ENCODE assay signal across 29 cellular contexts in the genomic region with DNA sequence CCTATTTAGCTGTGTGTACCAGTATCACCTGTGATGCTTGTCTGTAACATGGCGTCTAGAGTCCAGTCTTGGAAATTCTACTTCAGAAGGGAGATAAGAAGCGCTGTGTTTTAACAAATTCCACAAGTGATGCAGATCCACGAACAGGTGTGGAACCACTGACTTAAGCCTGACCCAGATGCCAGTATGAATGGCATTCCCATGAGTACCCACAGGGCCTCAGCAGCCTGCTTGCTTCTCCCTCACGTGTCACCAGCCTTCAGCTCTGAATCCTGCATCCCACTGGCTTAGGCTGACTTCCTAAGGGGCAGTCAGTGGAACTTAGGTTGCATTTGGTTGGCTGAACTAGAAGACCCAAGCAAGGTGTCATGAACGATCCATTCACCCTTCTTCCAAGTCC.
"Had no signal": no experiment of that assay in that cellular context is flagged by ENCODE, and none has a peak within 500 bp of the region (broad histone marks: within the 10 kb centered on the region; RNA-seq: fewer than 3 reads in every experiment).

No MANE protein-coding gene starts in this region.

- H3K36me3 ChIP-seq: neural progenitor cell, ovary, right lobe of liver, sigmoid colon, spleen, suprapubic skin, tibial artery, transverse colon, vagina had no signal

- H3K9me3 ChIP-seq: ovary, psoas muscle, right lobe of liver, suprapubic skin, testis, tibial artery, transverse colon, vagina had no signal

- H3K9ac ChIP-seq: neural progenitor cell, parathyroid adenoma had no signal

- DNase-seq: naive thymus-derived CD4-positive, alpha-beta T cell; natural killer cell; occipital lobe; ovary; posterior cingulate gyrus; psoas muscle; right cardiac atrium; right lobe of liver; sigmoid colon; spleen; stimulated activated CD4-positive, alpha-beta T cell treated with anti-CD3 and anti-CD28 coated beads, Interleukin-12 subunit alpha, Interleukin-12 subunit beta, amount 100 ng/mL, for 4 hours; stimulated activated CD4-positive, alpha-beta T cell treated with anti-CD3 and anti-CD28 coated beads, Interleukin-1b, Interleukin-23, amount 100 ng/mL, for 48 hours; stimulated activated CD4-positive, alpha-beta T cell treated with anti-CD3 and anti-CD28 coated beads, Interleukin-4, amount 100 ng/mL, for 1 hour; stimulated activated CD4-positive, alpha-beta T cell treated with anti-CD3 and anti-CD28 coated beads, Interleukin-4, amount 100 ng/mL, for 4 hours; stimulated activated CD8-positive, alpha-beta memory T cell treated with anti-CD3 and anti-CD28 coated beads, Interleukin-4, amount 100 ng/mL, for 48 hours; stimulated activated naive CD4-positive, alpha-beta T cell; stimulated activated naive CD8-positive, alpha-beta T cell treated with anti-CD3 and anti-CD28 coated beads, Interleukin-15, amount 100 ng/mL, for 72 hours; stimulated activated naive CD8-positive, alpha-beta T cell treated with anti-CD3 and anti-CD28 coated beads, Interleukin-15, Interleukin-2, amounts not matched to agents 100 U/mL and 50 U/mL, for 24 hours; substantia nigra; testis; tibial artery; transverse colon had no signal

- H3K4me3 ChIP-seq: neural progenitor cell, ovary, psoas muscle, right lobe of liver, sigmoid colon, skin epidermis, smooth muscle cell, spleen, suprapubic skin, testis, tibial artery, transverse colon, vagina had no signal

- H3K4me2 ChIP-seq: neural progenitor cell, smooth muscle cell had no signal

- H2AFZ ChIP-seq: neural progenitor cell, parathyroid adenoma had no signal

- H3K79me2 ChIP-seq: parathyroid adenoma had no signal

- H3K27me3 ChIP-seq: neural progenitor cell, ovary, right lobe of liver, sigmoid colon, spleen, testis, vagina had no signal

- ATAC-seq: naive thymus-derived CD4-positive, alpha-beta T cell; natural killer cell; psoas muscle; right cardiac atrium; right lobe of liver; stimulated activated memory B cell treated with anti-CD40 and anti-IgM and Interleukin-4, amounts not matched to agents 10 μg/mL and 1 μg/mL and 100 μg/mL, for 72 hours; stimulated activated naive CD8-positive, alpha-beta T cell treated with anti-CD3 and anti-CD28 coated beads, Interleukin-15, amount 100 ng/mL, for 72 hours; stimulated activated naive CD8-positive, alpha-beta T cell treated with anti-CD3 and anti-CD28 coated beads, Interleukin-15, Interleukin-2, amounts not matched to agents 100 U/mL and 50 U/mL, for 24 hours had no signal

- H3K27ac ChIP-seq: neural progenitor cell, ovary, parathyroid adenoma, psoas muscle, right lobe of liver, sigmoid colon, skin epidermis, spleen, suprapubic skin, testis, tibial artery, transverse colon, vagina had no signal

- H3K4me1 ChIP-seq: parathyroid adenoma, psoas muscle, sigmoid colon, spleen, suprapubic skin, testis, tibial artery, vagina had no signal
